Comparison of ENCODE assay signal across 17 cellular contexts in genomic region chr6:8639928-8640649, GRCh38.
"Had no signal": no experiment of that assay in that cellular context is flagged by ENCODE, and none has a peak within 500 bp of the region (broad histone marks: within the 10 kb centered on the region; RNA-seq: fewer than 3 reads in every experiment).

No MANE protein-coding gene starts in this region.

- H3K4me1 ChIP-seq: esophagus muscularis mucosa, foreskin keratinocyte, gastroesophageal sphincter, heart left ventricle, left ventricle myocardium inferior, lower lobe of right lung had no signal

- DNase-seq: dermis blood vessel endothelial cell; dorsolateral prefrontal cortex; effector CD4-positive, alpha-beta T cell; effector memory CD4-positive, alpha-beta T cell; foreskin keratinocyte; heart left ventricle; hypothalamus; left cardiac atrium; left ventricle myocardium inferior; lower lobe of right lung; mesenchymal stem cell; mucosa of descending colon had no signal

- H3K4me3 ChIP-seq: coronary artery, dorsolateral prefrontal cortex, esophagus muscularis mucosa, gastroesophageal sphincter, heart left ventricle, hepatocyte, left ventricle myocardium inferior, lower lobe of right lung, mucosa of descending colon had no signal

- H3K27me3 ChIP-seq: dorsolateral prefrontal cortex, esophagus muscularis mucosa, foreskin keratinocyte, gastroesophageal sphincter, heart left ventricle, hepatocyte had no signal

- H3K27ac ChIP-seq: coronary artery, dorsolateral prefrontal cortex, esophagus muscularis mucosa, foreskin keratinocyte, gastroesophageal sphincter, heart left ventricle, hepatocyte, left ventricle myocardium inferior, lower lobe of right lung had no signal

- H3K4me1 Mint-ChIP-seq: mesothelial cell of epicardium had no signal

- H3K36me3 Mint-ChIP-seq: mesothelial cell of epicardium had no signal

- H3K9me3 ChIP-seq: gastroesophageal sphincter, lower lobe of right lung, mucosa of descending colon had no signal

- H3K27ac Mint-ChIP-seq: mesothelial cell of epicardium had no signal

- ATAC-seq: foreskin keratinocyte, gastroesophageal sphincter, heart left ventricle, left cardiac atrium, lower lobe of right lung, mucosa of descending colon had no signal

- H3K4me3 Mint-ChIP-seq: mesothelial cell of epicardium had no signal

- H3K36me3 ChIP-seq: esophagus muscularis mucosa, gastroesophageal sphincter, heart left ventricle, left ventricle myocardium inferior, lower lobe of right lung had no signal
